1 cellular context compared by ENCODE assay signal in the genomic region with DNA sequence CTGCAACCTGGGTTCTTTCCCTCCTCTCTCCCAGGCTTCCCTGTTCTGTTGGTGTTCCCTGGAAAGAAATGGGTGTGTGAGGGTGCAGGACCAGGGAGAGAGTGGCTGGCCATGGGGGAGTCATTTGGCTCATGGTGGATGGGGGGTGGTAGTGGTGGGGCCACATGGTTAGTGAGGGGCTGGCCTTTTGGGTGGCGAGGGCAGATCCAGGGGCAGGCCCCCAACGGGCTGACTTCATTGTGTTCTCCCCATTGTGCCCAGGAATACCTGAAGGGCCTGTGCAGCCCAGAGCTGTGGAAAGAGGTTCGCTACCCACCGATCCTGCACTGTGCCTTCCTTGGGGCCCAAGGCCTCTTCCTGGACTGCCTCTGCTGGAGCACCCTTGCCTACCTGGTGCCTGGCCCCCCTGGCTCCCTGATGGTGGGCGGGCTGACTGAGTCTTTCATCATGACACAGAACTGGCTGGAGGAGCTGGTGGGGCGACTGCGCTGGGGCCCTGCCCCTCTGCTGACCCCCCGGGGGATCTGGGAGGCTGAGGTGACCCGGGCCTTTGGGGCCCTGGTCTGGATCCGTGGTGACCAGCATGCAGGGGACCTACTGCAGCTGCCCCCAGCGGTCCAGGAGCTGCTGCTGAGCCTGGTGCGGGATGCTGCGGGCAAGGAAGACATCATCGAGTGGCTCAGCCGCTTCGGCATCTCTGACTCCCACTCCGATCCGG.
TF ChIP-seq lines count a peak whose summit lies in the region.

No MANE protein-coding gene starts in this region.

TF ChIP-seq in H1, 55 proteins besides CTCF, POLR2A, EP300 and RAD21:
- TF ChIP-seq TAF7 (optimal IDR thresholded peaks at IDR 0.05; ENCODE audit: borderline replicate concordance, low read depth, low read length) (no peak), HDAC6 (IDR thresholded peaks at IDR 0.05; ENCODE audit: low read depth, low read length) (no peak), BACH1 (IDR thresholded peaks at IDR 0.05; ENCODE audit: low read length) (no peak), RNF2 (IDR thresholded peaks at IDR 0.05; ENCODE audit: borderline replicate concordance, low read depth, low read length, missing control alignments, poor library complexity, severe bottlenecking) (no peak), JUN (IDR thresholded peaks at IDR 0.05; ENCODE audit: low read depth, low read length) (no peak), SP1 (IDR thresholded peaks at IDR 0.05; ENCODE audit: low read depth, low read length) (no peak), ZNF274 (IDR thresholded peaks at IDR 0.05; ENCODE audit: borderline replicate concordance, extremely low read depth, low read length) (no peak), PHF8 (conservative IDR thresholded peaks at IDR 0.05; ENCODE audit: low read depth, low read length) (no peak), CBX5 (IDR thresholded peaks at IDR 0.05; ENCODE audit: low read depth, low read length) (no peak), SAP30 (IDR thresholded peaks at IDR 0.05; ENCODE audit: insufficient read depth, insufficient replicate concordance, low read length) (no peak), SUZ12 (IDR thresholded peaks at IDR 0.05; ENCODE audit: low read length) (no peak), SRF (IDR thresholded peaks at IDR 0.05; ENCODE audit: low read depth, low read length) (no peak), SP2 (IDR thresholded peaks at IDR 0.05; ENCODE audit: low read length) (no peak), SIRT6 (IDR thresholded peaks at IDR 0.05; ENCODE audit: low read length) (no peak), CTBP2 (IDR thresholded peaks at IDR 0.05; ENCODE audit: borderline replicate concordance, insufficient read depth, insufficient read length, low read length) (no peak), TAF1 (IDR thresholded peaks at IDR 0.05; ENCODE audit: low read depth, low read length) (no peak), RXRA (IDR thresholded peaks at IDR 0.05; ENCODE audit: insufficient read depth, low read depth, low read length) (no peak), NANOG (IDR thresholded peaks at IDR 0.05; ENCODE audit: insufficient read depth, low read depth, low read length, poor library complexity, severe bottlenecking) (no peak), POU5F1 (IDR thresholded peaks at IDR 0.05; ENCODE audit: low read depth, low read length) (no peak)
TF ChIP-seq in H1: peak in this region for 0.
